ENCODE assay signal across 27 cellular contexts in the genomic region with DNA sequence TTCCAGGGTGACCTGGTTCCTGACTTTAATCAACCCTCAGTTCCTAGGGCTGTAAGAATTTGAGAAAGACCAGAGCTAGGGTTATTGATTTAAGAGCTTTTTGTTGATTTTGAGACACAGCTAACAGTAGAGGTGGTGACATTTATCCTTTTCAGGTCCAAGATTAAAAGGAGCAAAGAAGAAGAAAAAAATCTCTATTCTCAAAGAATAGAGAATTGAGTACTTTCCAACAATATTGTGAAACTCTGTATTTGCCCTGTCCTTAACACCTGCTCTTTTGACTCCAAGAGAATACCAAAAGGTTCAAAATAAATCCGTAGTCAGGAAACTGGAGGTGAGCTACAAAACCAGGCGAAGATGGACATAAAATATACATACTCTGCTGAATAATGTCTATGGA.
"Had no signal": no experiment of that assay in that cellular context is flagged by ENCODE, and none has a peak within 500 bp of the region (broad histone marks: within the 10 kb centered on the region; RNA-seq: fewer than 3 reads in every experiment).

No MANE protein-coding gene starts in this region.

- FAIRE-seq: RCC 7860, TTC549 had no signal

- DNase-seq: activated B cell treated with CpG ODN at 0.5 μM for 24 hours; activated CD4-positive, alpha-beta T cell treated with anti-CD3 and anti-CD28 coated beads for 1 hour; activated CD4-positive, alpha-beta T cell treated with anti-CD3 and anti-CD28 coated beads, Interleukin-2, amount 10 ng/mL, durations not matched to agents 24 days and 14 days; activated CD4-positive, alpha-beta T cell treated with anti-CD3 and anti-CD28 coated beads, Interleukin-2, amount 50 U/mL, for 48 hours; activated CD8-positive, alpha-beta memory T cell treated with anti-CD3 and anti-CD28 coated beads, Interleukin-2, amount 10 ng/mL, durations not matched to agents 7 days and 5 days; activated effector memory CD4-positive, alpha-beta T cell treated with Interleukin-2 at 50 U/mL for 16 hours; activated naive CD4-positive, alpha-beta T cell treated with Interleukin-2 at 50 U/mL for 16 hours; activated naive CD8-positive, alpha-beta T cell treated with anti-CD3 and anti-CD28 coated beads for 36 hours; activated T-cell treated with anti-CD3 and anti-CD28 coated beads, Interleukin-2, amount 50 U/mL, for 24 hours; adrenal gland; anterior cingulate cortex; caudate nucleus; MG63; MV-4-11; NCI-H1092 treated with DMSO at 0.1 percent for 48 hours; NCI-H1436 treated with DMSO at 0.1 percent for 48 hours; NCI-H187; NCI-H2081; NCI-H446; NCI-H524; SHP77 treated with DMSO at 0.1 percent for 48 hours; T-helper 2 cell; T1000 had no signal

- H3K4me1 ChIP-seq: breast epithelium had no signal

- H3K4me1 Mint-ChIP-seq: activated B cell treated with CpG ODN at 0.5 μM for 24 hours had no signal

- ATAC-seq: activated CD8-positive, alpha-beta memory T cell treated with anti-CD3 and anti-CD28 coated beads, Interleukin-2, amount 10 ng/mL, durations not matched to agents 7 days and 5 days had no signal

- H3K27ac ChIP-seq: adrenal gland, breast epithelium had no signal

- H3K4me3 ChIP-seq: adrenal gland, breast epithelium, MG63 had no signal

- H3K4me3 Mint-ChIP-seq: activated B cell treated with CpG ODN at 0.5 μM for 24 hours; activated CD4-positive, alpha-beta T cell treated with anti-CD3 and anti-CD28 coated beads, Interleukin-2, amount 10 ng/mL, durations not matched to agents 24 days and 14 days; activated CD8-positive, alpha-beta memory T cell treated with anti-CD3 and anti-CD28 coated beads, Interleukin-2, amount 10 ng/mL, durations not matched to agents 7 days and 5 days; activated naive CD8-positive, alpha-beta T cell treated with anti-CD3 and anti-CD28 coated beads for 36 hours; activated T-cell treated with anti-CD3 and anti-CD28 coated beads, Interleukin-2, amount 50 U/mL, for 24 hours; activated T-helper 1 cell treated with anti-CD3 and anti-CD28 coated beads, Interleukin-12 subunit alpha, Interleukin-12 subunit beta, Interleukin-2, Interleukin-4 antibody, amounts not matched to agents 30 ng/mL and 10 ng/mL and 1 ng/mL, durations not matched to agents 14 hours and 24 hours and 36 hours had no signal

- H3K27ac Mint-ChIP-seq: activated B cell treated with CpG ODN at 0.5 μM for 24 hours; activated CD4-positive, alpha-beta T cell treated with anti-CD3 and anti-CD28 coated beads, Interleukin-2, amount 10 ng/mL, durations not matched to agents 24 days and 14 days; activated CD8-positive, alpha-beta memory T cell treated with anti-CD3 and anti-CD28 coated beads, Interleukin-2, amount 10 ng/mL, durations not matched to agents 7 days and 5 days; activated naive CD8-positive, alpha-beta T cell treated with anti-CD3 and anti-CD28 coated beads for 36 hours; activated T-cell treated with anti-CD3 and anti-CD28 coated beads, Interleukin-2, amount 50 U/mL, for 24 hours; activated T-helper 1 cell treated with anti-CD3 and anti-CD28 coated beads, Interleukin-12 subunit alpha, Interleukin-12 subunit beta, Interleukin-2, Interleukin-4 antibody, amounts not matched to agents 30 ng/mL and 10 ng/mL and 1 ng/mL, durations not matched to agents 14 hours and 24 hours and 36 hours had no signal

- H3K27me3 ChIP-seq: adrenal gland, breast epithelium, MG63 had no signal

- H3K36me3 ChIP-seq: adrenal gland, breast epithelium, MG63 had no signal

- H3K27me3 Mint-ChIP-seq: activated B cell treated with CpG ODN at 0.5 μM for 24 hours; activated CD4-positive, alpha-beta T cell treated with anti-CD3 and anti-CD28 coated beads, Interleukin-2, amount 10 ng/mL, durations not matched to agents 24 days and 14 days; activated CD8-positive, alpha-beta memory T cell treated with anti-CD3 and anti-CD28 coated beads, Interleukin-2, amount 10 ng/mL, durations not matched to agents 7 days and 5 days; activated naive CD8-positive, alpha-beta T cell treated with anti-CD3 and anti-CD28 coated beads for 36 hours; activated T-cell treated with anti-CD3 and anti-CD28 coated beads, Interleukin-2, amount 50 U/mL, for 24 hours had no signal

- H3K9me3 ChIP-seq: adrenal gland, breast epithelium had no signal
